In genomic region chr5:149061341-149061740, GRCh38 we compare ENCODE assay signal across 1 cellular context.
TF ChIP-seq lines count a peak whose summit lies in the region.

No MANE protein-coding gene starts in this region.

TF ChIP-seq in HCT116, 20 proteins besides CTCF, POLR2A, EP300 and RAD21 (continued from another document):
- TF ChIP-seq, protein P1, sequence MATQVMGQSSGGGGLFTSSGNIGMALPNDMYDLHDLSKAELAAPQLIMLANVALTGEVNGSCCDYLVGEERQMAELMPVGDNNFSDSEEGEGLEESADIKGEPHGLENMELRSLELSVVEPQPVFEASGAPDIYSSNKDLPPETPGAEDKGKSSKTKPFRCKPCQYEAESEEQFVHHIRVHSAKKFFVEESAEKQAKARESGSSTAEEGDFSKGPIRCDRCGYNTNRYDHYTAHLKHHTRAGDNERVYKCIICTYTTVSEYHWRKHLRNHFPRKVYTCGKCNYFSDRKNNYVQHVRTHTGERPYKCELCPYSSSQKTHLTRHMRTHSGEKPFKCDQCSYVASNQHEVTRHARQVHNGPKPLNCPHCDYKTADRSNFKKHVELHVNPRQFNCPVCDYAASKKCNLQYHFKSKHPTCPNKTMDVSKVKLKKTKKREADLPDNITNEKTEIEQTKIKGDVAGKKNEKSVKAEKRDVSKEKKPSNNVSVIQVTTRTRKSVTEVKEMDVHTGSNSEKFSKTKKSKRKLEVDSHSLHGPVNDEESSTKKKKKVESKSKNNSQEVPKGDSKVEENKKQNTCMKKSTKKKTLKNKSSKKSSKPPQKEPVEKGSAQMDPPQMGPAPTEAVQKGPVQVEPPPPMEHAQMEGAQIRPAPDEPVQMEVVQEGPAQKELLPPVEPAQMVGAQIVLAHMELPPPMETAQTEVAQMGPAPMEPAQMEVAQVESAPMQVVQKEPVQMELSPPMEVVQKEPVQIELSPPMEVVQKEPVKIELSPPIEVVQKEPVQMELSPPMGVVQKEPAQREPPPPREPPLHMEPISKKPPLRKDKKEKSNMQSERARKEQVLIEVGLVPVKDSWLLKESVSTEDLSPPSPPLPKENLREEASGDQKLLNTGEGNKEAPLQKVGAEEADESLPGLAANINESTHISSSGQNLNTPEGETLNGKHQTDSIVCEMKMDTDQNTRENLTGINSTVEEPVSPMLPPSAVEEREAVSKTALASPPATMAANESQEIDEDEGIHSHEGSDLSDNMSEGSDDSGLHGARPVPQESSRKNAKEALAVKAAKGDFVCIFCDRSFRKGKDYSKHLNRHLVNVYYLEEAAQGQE (IDR thresholded peaks at IDR 0.05; ENCODE audit: low read depth): no peak
